27 cellular contexts compared by ENCODE assay signal in the genomic region with DNA sequence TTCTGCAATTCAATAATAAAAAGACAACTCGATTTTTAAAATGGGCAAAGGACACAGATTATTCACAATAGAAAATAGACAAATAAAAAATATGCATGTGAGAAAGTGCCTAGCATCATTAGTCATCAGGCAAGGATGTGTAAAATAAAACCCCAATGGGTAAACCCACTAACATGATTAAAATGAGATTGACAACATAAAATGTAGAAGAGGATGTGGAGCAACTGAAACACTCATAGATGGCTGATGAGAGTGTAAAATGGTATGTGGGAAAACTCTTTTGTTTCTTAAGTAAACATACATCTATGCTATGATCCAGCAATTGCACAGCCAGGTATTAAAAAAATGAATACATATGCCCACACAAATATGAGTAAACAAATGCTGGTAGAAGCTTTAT.
DNase-seq lines count a peak whose midpoint lies in the region; ATAC-seq and TF ChIP-seq lines count a peak whose summit lies in the region.
"Had no signal": no experiment of that assay in that cellular context is flagged by ENCODE, and none has a peak within 500 bp of the region (broad histone marks: within the 10 kb centered on the region; RNA-seq: fewer than 3 reads in every experiment).

No MANE protein-coding gene starts in this region.

- H3K4me3 ChIP-seq in skeletal muscle satellite cell (ENCODE audit: low read length), result no peak overlapping the region
- no peak overlapping the region for H3K4me3 ChIP-seq in prostate gland
- H3K4me3 ChIP-seq: heart left ventricle, uterus had no signal

- peak overlapping the region; percentile 19 for H3K9ac ChIP-seq in skeletal muscle satellite cell (ENCODE audit: low read depth, low read length)

- H3K4me1 ChIP-seq in skeletal muscle satellite cell (ENCODE audit: control insufficient read depth, insufficient read depth, low read length), result peaks cover 13% of the 10 kb centered on the region
- H3K4me1 ChIP-seq in prostate gland (replicated peaks), result no peaks in the 10 kb centered on the region
- H3K4me1 ChIP-seq: heart left ventricle, uterus had no signal

- H3K4me3 Mint-ChIP-seq in stimulated activated effector memory CD8-positive, alpha-beta T cell treated with anti-CD3 and anti-CD28 coated beads, Interleukin-12 subunit alpha, Interleukin-12 subunit beta, amount 100 ng/mL, for 72 hours, result no peak overlapping the region
- H3K4me3 Mint-ChIP-seq: activated B cell treated with CpG ODN at 0.5 μM for 24 hours; activated CD8-positive, alpha-beta T cell treated with anti-CD3 and anti-CD28 coated beads, Interleukin-2, amount 10 ng/mL, durations not matched to agents 7 days and 5 days; T-helper 17 cell had no signal

- no peak overlapping the region for H3K4me2 ChIP-seq in skeletal muscle satellite cell (ENCODE audit: low read length)

- CTCF ChIA-PET in RWPE1 (lab: Yijun Ruan, JAX), result interaction anchor here (0.7 kb wide), 2 partner anchors 227 to 607 kb away, joined by 3 read pairs; no protein-coding TSS in a partner anchor

- no peak for ATAC-seq in stimulated activated effector memory CD8-positive, alpha-beta T cell treated with anti-CD3 and anti-CD28 coated beads, Interleukin-12 subunit alpha, Interleukin-12 subunit beta, amount 100 ng/mL, for 72 hours
- ATAC-seq: activated CD8-positive, alpha-beta T cell treated with anti-CD3 and anti-CD28 coated beads, Interleukin-2, amount 10 ng/mL, durations not matched to agents 7 days and 5 days; esophagus mucosa; heart left ventricle; T-helper 17 cell had no signal

- H3K27ac ChIP-seq in RWPE1 (no peak overlapping the region), prostate gland (no peak overlapping the region)
- H3K27ac ChIP-seq: 22Rv1, heart left ventricle, uterus had no signal

- H3K36me3 Mint-ChIP-seq in stimulated activated effector memory CD8-positive, alpha-beta T cell treated with anti-CD3 and anti-CD28 coated beads, Interleukin-12 subunit alpha, Interleukin-12 subunit beta, amount 100 ng/mL, for 72 hours, result no peaks in the 10 kb centered on the region

- TF ChIP-seq CTCF in RWPE1 (conservative IDR thresholded peaks at IDR 0.05; ENCODE audit: low read depth), result no peak
- TF ChIP-seq CTCF in prostate gland (IDR thresholded peaks at IDR 0.05), result no peak

- no peaks in the 10 kb centered on the region for H3K4me1 Mint-ChIP-seq in stimulated activated effector memory CD8-positive, alpha-beta T cell treated with anti-CD3 and anti-CD28 coated beads, Interleukin-12 subunit alpha, Interleukin-12 subunit beta, amount 100 ng/mL, for 72 hours
- H3K4me1 Mint-ChIP-seq: activated B cell treated with CpG ODN at 0.5 μM for 24 hours, T-helper 17 cell had no signal

- H3K9me3 ChIP-seq in skeletal muscle satellite cell (replicated peaks; ENCODE audit: low read length), result no peaks in the 10 kb centered on the region
- H3K9me3 ChIP-seq in prostate gland, result no peaks in the 10 kb centered on the region
- H3K9me3 ChIP-seq: heart left ventricle, uterus had no signal

- WGBS in prostate gland, result 76% methylated on average over 1 of the region's 1 CpG

- POLR2A ChIA-PET in RWPE1 (lab: Yijun Ruan, JAX; ENCODE audit: low non-redundant PET), result no interaction called here

- DNase-seq in NCI-H82 (lab: John Stamatoyannopoulos, UW) (peak; percentile 6), NCI-H82 treated with DMSO at 0.1 percent for 48 hours (lab: John Stamatoyannopoulos, UW; ENCODE audit: unreplicated experiment) (no peak), RWPE1 (ENCODE audit: low spot score) (peak; percentile 52), fibroblast of gingiva (ENCODE audit: low read depth) (peak; percentile 39), epidermal melanocyte (ENCODE audit: insufficient read length, low spot score) (no peak), prostate gland (ENCODE audit: low spot score) (no peak)
- no peak for DNase-seq in stimulated activated effector memory CD8-positive, alpha-beta T cell treated with anti-CD3 and anti-CD28 coated beads, Interleukin-12 subunit alpha, Interleukin-12 subunit beta, amount 100 ng/mL, for 72 hours (ENCODE audit: low spot score in 2 of 2)
- DNase-seq: activated B cell treated with CpG ODN at 0.5 μM for 24 hours; activated CD8-positive, alpha-beta T cell treated with anti-CD3 and anti-CD28 coated beads, Interleukin-2, amount 10 ng/mL, durations not matched to agents 7 days and 5 days; activated naive CD4-positive, alpha-beta T cell treated with Interleukin-2 at 50 U/mL for 16 hours; activated T-cell treated with anti-CD3 and anti-CD28 coated beads, Interleukin-2, amount 50 U/mL, for 1 hour; C1 segment of cervical spinal cord; cerebellar nuclear complex; DMS 273 treated with DMSO at 0.1 percent for 48 hours; GF-D8; heart left ventricle; Karpas-422; NCI-H1105; NCI-H2029 treated with DMSO at 0.1 percent for 48 hours; NCI-H446 treated with DMSO at 0.1 percent for 48 hours; NK-92 treated with Interleukin-12 subunit alpha and Interleukin-12 subunit beta, amount 100 ng/mL, for 24 hours; substantia nigra; T-helper 17 cell; uterus had no signal

- H3K9me3 Mint-ChIP-seq in stimulated activated effector memory CD8-positive, alpha-beta T cell treated with anti-CD3 and anti-CD28 coated beads, Interleukin-12 subunit alpha, Interleukin-12 subunit beta, amount 100 ng/mL, for 72 hours, result peaks cover 7% of the 10 kb centered on the region
- H3K9me3 Mint-ChIP-seq: activated B cell treated with CpG ODN at 0.5 μM for 24 hours had no signal

- H3K27ac Mint-ChIP-seq in stimulated activated effector memory CD8-positive, alpha-beta T cell treated with anti-CD3 and anti-CD28 coated beads, Interleukin-12 subunit alpha, Interleukin-12 subunit beta, amount 100 ng/mL, for 72 hours, result no peak overlapping the region
- H3K27ac Mint-ChIP-seq: activated B cell treated with CpG ODN at 0.5 μM for 24 hours; activated CD8-positive, alpha-beta T cell treated with anti-CD3 and anti-CD28 coated beads, Interleukin-2, amount 10 ng/mL, durations not matched to agents 7 days and 5 days; T-helper 17 cell had no signal

- intact Hi-C loops in prostate gland (cut with DNase I), result no loop called here

- TF ChIP-seq POLR2A in prostate gland (IDR thresholded peaks at IDR 0.05), result no peak

- H3K36me3 ChIP-seq in skeletal muscle satellite cell (ENCODE audit: insufficient read depth, low read length), result no peaks in the 10 kb centered on the region
- H3K36me3 ChIP-seq in prostate gland, result no peaks in the 10 kb centered on the region
- H3K36me3 ChIP-seq: heart left ventricle, uterus had no signal

- H3K27me3 ChIP-seq in skeletal muscle satellite cell (ENCODE audit: control insufficient read depth, insufficient read depth, low read length) (no peaks in the 10 kb centered on the region), prostate gland (replicated peaks; ENCODE audit: insufficient read depth) (no peaks in the 10 kb centered on the region)
- H3K27me3 ChIP-seq: heart left ventricle, uterus had no signal

Comparison
In these comparisons a context has a peak if more than half of its experiments do, and no peak if none do; other contexts are left out.
1. DNase-seq: peak in NCI-H82 (single experiment), RWPE1 (single experiment) and fibroblast of gingiva (single experiment); none in NCI-H82 treated with DMSO at 0.1 percent for 48 hours (single experiment), stimulated activated effector memory CD8-positive, alpha-beta T cell treated with anti-CD3 and anti-CD28 coated beads, Interleukin-12 subunit alpha, Interleukin-12 subunit beta, amount 100 ng/mL, for 72 hours (0 of 2), epidermal melanocyte (single experiment) and prostate gland (single experiment).